12 cellular contexts compared by ENCODE assay signal in the genomic region with DNA sequence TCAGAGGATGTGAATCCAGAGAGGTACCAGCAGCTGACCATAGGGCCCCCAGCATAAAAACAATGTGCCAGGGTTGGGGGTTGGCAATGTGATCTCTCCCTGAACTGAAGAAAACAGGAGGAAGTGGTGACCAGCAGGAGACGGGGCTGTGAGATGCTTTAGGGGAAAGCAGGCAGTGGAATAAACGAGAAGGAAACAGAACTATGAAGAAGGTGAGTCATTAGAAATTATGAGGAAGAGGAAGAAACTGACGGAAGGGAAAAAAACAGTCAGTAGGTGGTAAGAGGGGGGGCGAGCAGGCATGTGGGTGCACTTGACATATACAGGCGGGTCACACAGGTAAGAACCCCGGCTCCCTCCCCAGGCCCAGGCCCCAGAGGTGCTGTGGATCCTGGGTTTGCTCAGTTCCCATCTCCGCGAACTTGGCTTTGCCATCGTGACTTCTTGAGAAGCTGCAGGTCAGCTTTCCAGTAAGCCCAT. TPM values are rescaled to one million over a fixed set of nuclear protein-coding genes. Genes with fewer than 3 reads are reported as not detected.
DNase-seq lines count a peak whose midpoint lies in the region; ATAC-seq, FAIRE-seq and TF ChIP-seq lines count a peak whose summit lies in the region.
"Had no signal": no experiment of that assay in that cellular context is flagged by ENCODE, and none has a peak within 500 bp of the region (broad histone marks: within the 10 kb centered on the region; RNA-seq: fewer than 3 reads in every experiment).

No MANE protein-coding gene starts in this region.

- no peaks in the 10 kb centered on the region for H3K9me3 Mint-ChIP-seq in CD4-positive, alpha-beta memory T cell
- H3K9me3 Mint-ChIP-seq: brain, T-cell had no signal

- peaks cover 0 to 6% (median 2%) of the 10 kb centered on the region in 4 donors for H3K4me1 Mint-ChIP-seq in CD4-positive, alpha-beta memory T cell

- H3K27me3 ChIP-seq in dorsolateral prefrontal cortex (no peaks in the 10 kb centered on the region), pancreas (no peaks in the 10 kb centered on the region)
- no peaks in the 10 kb centered on the region for H3K27me3 ChIP-seq in CD4-positive, alpha-beta memory T cell (ENCODE audit: insufficient read depth, low read length)
- H3K27me3 ChIP-seq: BLaER1, sigmoid colon had no signal

- DNase-seq in AML-193 (lab: John Stamatoyannopoulos, UW) (peak; percentile 98 to 99), SKM-1 treated with dmso at 0.1 percent for 144 hours (lab: John Stamatoyannopoulos, UW; ENCODE audit: unreplicated experiment) (peak; percentile 91), dorsolateral prefrontal cortex (no peak), pancreas (peak in 1 of 6 donors; percentile 34), NCI-H2171 treated with DMSO at 0.1 percent for 48 hours (lab: John Stamatoyannopoulos, UW) (no peak), SK-N-DZ (ENCODE audit: low spot score) (no peak), NCI-H748 (lab: John Stamatoyannopoulos, UW; ENCODE audit: unreplicated experiment) (no peak)
- no peak for DNase-seq in CD4-positive, alpha-beta memory T cell
- DNase-seq: T-cell had no signal

- 72 to 77% methylated on average over 9 of the region's 9 CpGs for WGBS in pancreas, 2 donors

- no peaks in the 10 kb centered on the region for H3K27me3 Mint-ChIP-seq in CD4-positive, alpha-beta memory T cell
- H3K27me3 Mint-ChIP-seq: brain, T-cell had no signal

- H3K36me3 ChIP-seq in pancreas: no peaks in the 10 kb centered on the region
- H3K36me3 ChIP-seq in CD4-positive, alpha-beta memory T cell (ENCODE audit: insufficient read depth, low read length): no peaks in the 10 kb centered on the region
- H3K36me3 ChIP-seq: BLaER1, sigmoid colon had no signal

- peaks cover 3 to 34% of the 10 kb centered on the region in 2 donors for H3K36me3 Mint-ChIP-seq in CD4-positive, alpha-beta memory T cell
- H3K36me3 Mint-ChIP-seq: brain had no signal

- H3K4me1 ChIP-seq in pancreas: no peaks in the 10 kb centered on the region
- H3K4me1 ChIP-seq in CD4-positive, alpha-beta memory T cell (ENCODE audit: insufficient read depth, low read length): peaks cover 6% of the 10 kb centered on the region
- H3K4me1 ChIP-seq: sigmoid colon had no signal

- no peaks in the 10 kb centered on the region for H3K9me3 ChIP-seq in pancreas
- no peaks in the 10 kb centered on the region for H3K9me3 ChIP-seq in CD4-positive, alpha-beta memory T cell (ENCODE audit: control insufficient read depth in 1 of 2, low read length in 2 of 2)
- H3K9me3 ChIP-seq: BLaER1, sigmoid colon had no signal

- H3K27ac Mint-ChIP-seq in CD4-positive, alpha-beta memory T cell: no peak overlapping the region
- H3K27ac Mint-ChIP-seq: brain, T-cell had no signal

- intact Hi-C loops in dorsolateral prefrontal cortex (cut with DNase I) (no loop called here), pancreas (cut with DNase I) (no loop called here)
- intact Hi-C loops in CD4-positive, alpha-beta memory T cell (cut with micrococcal nuclease): no loop called here

- H3K4me3 ChIP-seq in dorsolateral prefrontal cortex: no peak overlapping the region
- no peak overlapping the region for H3K4me3 ChIP-seq in pancreas
- H3K4me3 ChIP-seq in CD4-positive, alpha-beta memory T cell (ENCODE audit: low read length in 2 of 2): no peak overlapping the region
- H3K4me3 ChIP-seq: BLaER1, sigmoid colon had no signal

- peak in 3 of 4 donors; percentile 17 to 82 (median 71) for ATAC-seq in pancreas
- ATAC-seq: T-cell had no signal

- POLR2A ChIA-PET in CD4-positive, alpha-beta memory T cell (lab: Charles Lee; ENCODE audit: partially characterized antibody): no interaction called here

- CTCF ChIA-PET in CD4-positive, alpha-beta memory T cell (lab: Charles Lee; ENCODE audit: partially characterized antibody): no interaction called here

- TF ChIP-seq CTCF in dorsolateral prefrontal cortex (IDR thresholded peaks at IDR 0.05 in 54 of 56, conservative IDR thresholded peaks at IDR 0.05 in 2 of 56; ENCODE audit: low read depth in 1 of 56, partially characterized antibody in 56 of 56) (no peak), pancreas (IDR thresholded peaks at IDR 0.05) (no peak)

- FAIRE-seq in pancreas (lab: Jason Lieb, UNC): no peak

- H3K27ac ChIP-seq in dorsolateral prefrontal cortex (peak overlapping the region in 36 of 59 donors; percentile 6 to 79 (median 53)), pancreas (peak overlapping the region in 2 of 4 donors; percentile 42 to 70)
- no peak overlapping the region for H3K27ac ChIP-seq in CD4-positive, alpha-beta memory T cell (ENCODE audit: low read depth, low read length)
- H3K27ac ChIP-seq: BLaER1 had no signal

- H3K4me3 Mint-ChIP-seq in CD4-positive, alpha-beta memory T cell: no peak overlapping the region
- H3K4me3 Mint-ChIP-seq: brain, T-cell had no signal

RNA-seq across cellular contexts. Expression of gene B3GNT5, which starts 42.2 kb away (rescaled TPM):
- total RNA-seq in dorsolateral prefrontal cortex (10 to 100 TPM in 1 of 120 experiments, 1 to 10 TPM in 119; 1.0 to 11.3 (median 3.6) TPM), pancreas (10 to 100 TPM in 2 of 6 donors, 1 to 10 TPM in 4; 5.0 to 13.7 (median 5.6) TPM)
- 1 to 10 TPM; 3.0 to 5.2 TPM for polyA plus RNA-seq in pancreas
- total RNA-seq in CD4-positive, alpha-beta memory T cell: under 1 TPM; 0.25 to 0.41 TPM
- under 1 TPM; 0.08 to 0.53 TPM for polyA plus RNA-seq in CD4-positive, alpha-beta memory T cell
- polyA plus RNA-seq in SK-N-DZ (2014; cell fraction: cytosol; rRNA removed): 11.9 and 12.0 TPM in 2 replicates
- 7.5 and 8.6 TPM in 2 replicates for polyA plus RNA-seq in SK-N-DZ (2014; cell fraction: nucleus; rRNA removed)

RNA-seq across cellular contexts. Expression of gene LAMP3, which starts 48.4 kb away (rescaled TPM):
- 1 to 10 TPM in 12 of 120 experiments, under 1 TPM in 79, not detected in 29; 0.15 to 1.8 (median 0.50) TPM for total RNA-seq in dorsolateral prefrontal cortex
- 1 to 10 TPM; 1.7 to 4.4 (median 2.5) TPM for total RNA-seq in pancreas
- 1 to 10 TPM in 1 of 2 donors, under 1 TPM in 1; 0.96 to 1.0 TPM for polyA plus RNA-seq in pancreas
- total RNA-seq in CD4-positive, alpha-beta memory T cell: under 1 TPM; 0.76 to 0.97 TPM
- 1 to 10 TPM; 2.6 to 5.6 TPM for polyA plus RNA-seq in CD4-positive, alpha-beta memory T cell
- polyA plus RNA-seq in SK-N-DZ (2014; cell fraction: cytosol; rRNA removed): not detected in 2 replicates
- not detected in 2 replicates for polyA plus RNA-seq in SK-N-DZ (2014; cell fraction: nucleus; rRNA removed)
- total RNA-seq: sigmoid colon had no signal

Comparison
In these comparisons a context has a peak if more than half of its experiments do, and no peak if none do; other contexts are left out.
1. DNase-seq: peak in AML-193 (2 of 2) and SKM-1 treated with dmso at 0.1 percent for 144 hours (single experiment); none in dorsolateral prefrontal cortex (0 of 10), CD4-positive, alpha-beta memory T cell (0 of 5), NCI-H2171 treated with DMSO at 0.1 percent for 48 hours (single experiment), SK-N-DZ (single experiment) and NCI-H748 (single experiment).